Comparison of ENCODE assay signal across 8 cellular contexts in the genomic region with DNA sequence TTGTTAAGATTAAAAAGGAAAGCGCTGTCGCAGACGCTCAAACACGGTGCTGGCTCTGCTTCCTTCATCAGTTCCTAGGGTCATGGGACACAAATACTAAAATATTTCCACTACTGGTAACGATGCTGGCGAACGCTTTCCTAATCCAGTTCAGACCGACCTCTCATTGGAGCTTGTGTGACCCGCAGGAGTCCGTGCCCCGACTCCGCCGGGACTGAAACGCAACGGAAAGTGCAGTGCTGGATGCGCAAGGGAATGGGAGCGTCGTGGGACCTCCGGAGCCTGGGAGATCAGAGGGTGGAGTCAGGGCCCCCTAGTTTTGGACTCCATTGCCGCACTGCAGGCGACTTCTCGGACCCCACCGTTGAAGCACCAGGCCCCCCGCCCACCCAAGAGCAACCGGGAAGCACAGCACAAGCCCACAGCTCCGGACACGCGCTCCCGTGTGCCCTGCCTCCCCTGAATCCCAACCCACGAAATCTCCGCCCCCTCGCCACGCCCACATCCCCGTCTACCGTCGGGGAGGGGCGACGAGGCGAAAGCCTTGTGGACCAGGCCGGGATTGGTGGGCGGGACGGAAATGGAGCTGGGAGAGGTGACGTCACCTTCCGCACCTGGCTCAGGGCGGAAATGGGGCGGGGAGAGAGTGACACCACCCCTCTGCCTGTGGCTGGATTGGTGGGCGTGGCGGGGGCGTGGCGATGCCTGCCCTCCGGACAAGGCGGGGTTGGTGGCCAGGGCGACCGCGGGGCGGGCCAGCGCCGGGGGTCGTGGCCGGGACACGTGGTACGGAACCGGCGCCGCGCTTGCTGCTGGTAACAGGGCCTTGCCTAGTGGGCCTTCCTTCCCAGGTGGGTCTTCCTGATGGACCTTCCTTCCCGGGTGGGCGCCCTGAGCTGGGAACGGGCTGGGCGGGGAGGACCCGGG. TPM values are rescaled to one million over a fixed set of nuclear protein-coding genes. Genes with fewer than 3 reads are reported as not detected.
DNase-seq lines count a peak whose midpoint lies in the region; ATAC-seq and TF ChIP-seq lines count a peak whose summit lies in the region.

A gene (plus strand): TSS at position 783 of the 927 bp plus-strand sequence. CDS start 3,611 bp downstream, outside the sequence.

- H3K9ac ChIP-seq in SK-N-SH: peak within 1 kb of the TSS; percentile 87

- H3K27ac ChIP-seq in SK-N-SH (ENCODE audit: low read depth in 2 of 2, low read length in 1 of 2) (peak within 1 kb of the TSS; percentile 73 to 78), gastroesophageal sphincter (peak within 1 kb of the TSS; percentile 49 to 92 (median 90))

- TF ChIP-seq POLR2A in gastroesophageal sphincter (IDR thresholded peaks at IDR 0.05): peak in 1 of 2 donors; percentile 45

- peak; percentile 95 for DNase-seq in GM04504 (ENCODE audit: low read depth)
- DNase-seq in NCI-H1048 (lab: John Stamatoyannopoulos, UW): peak; percentile 97
- peak; percentile 98 for DNase-seq in SK-N-SH
- DNase-seq in activated naive CD4-positive, alpha-beta T cell treated with anti-CD3 and anti-CD28 coated beads, Interleukin-2, amount 50 U/mL, for 16 hours: peak; percentile 99
- DNase-seq in non-pigmented ciliary epithelial cell (ENCODE audit: low read depth): peak; percentile 91
- DNase-seq in superior temporal gyrus (ENCODE audit: extremely low spot score): peak; percentile 99

- peak within 1 kb of the TSS; percentile 81 for H2AFZ ChIP-seq in SK-N-SH (ENCODE audit: low read depth)

- peak within 1 kb of the TSS; percentile 84 for H3K4me2 ChIP-seq in SK-N-SH

- no peaks in the 10 kb centered on the region for H3K9me2 ChIP-seq in SK-N-SH

- POLR2A ChIA-PET in SK-N-SH (lab: Yijun Ruan, JAX): interaction anchor here (0.6 to 1.2 kb wide), 3 partner anchors 22 to 304 kb away, joined by 3 read pairs; no protein-coding TSS in a partner anchor

- peaks cover 0 to 4% of the 10 kb centered on the region in 2 experiments; a peak in 1 of 4 replicates for H3K4me1 ChIP-seq in SK-N-SH (ENCODE audit: control insufficient read depth in 1 of 2, insufficient read depth in 2 of 2, low read depth in 1 of 2, low read length in 1 of 2)
- H3K4me1 ChIP-seq in gastroesophageal sphincter: peaks cover 0 to 33% (median 10%) of the 10 kb centered on the region in 3 donors

- H3K36me3 ChIP-seq in SK-N-SH (replicated peaks in 1 of 2; ENCODE audit: control insufficient read depth in 1 of 2, insufficient read depth in 2 of 2, low read length in 1 of 2) (peaks cover 6 to 8% of the 10 kb centered on the region in 2 experiments), gastroesophageal sphincter (peaks cover 0 to 5% of the 10 kb centered on the region in 2 donors)

- H3K79me2 ChIP-seq in SK-N-SH (ENCODE audit: insufficient read depth): peaks cover 30% of the 10 kb centered on the region

- peak within 1 kb of the TSS; percentile 75 to 78 for H3K4me3 ChIP-seq in SK-N-SH (ENCODE audit: low read depth in 2 of 2, low read length in 1 of 2)
- peak within 1 kb of the TSS; percentile 58 to 95 for H3K4me3 ChIP-seq in gastroesophageal sphincter

- TF ChIP-seq EP300 in SK-N-SH (IDR thresholded peaks at IDR 0.05; ENCODE audit: borderline replicate concordance in 1 of 2, low read depth in 1 of 2, low read length in 1 of 2): no peak
- TF ChIP-seq EP300 in gastroesophageal sphincter (IDR thresholded peaks at IDR 0.05): no peak

- H4K20me1 ChIP-seq in SK-N-SH (ENCODE audit: insufficient read depth): no peaks in the 10 kb centered on the region

- peaks cover 25% of the 10 kb centered on the region; the same call in 1 of the 2 replicates for H3K27me3 ChIP-seq in SK-N-SH (ENCODE audit: insufficient read depth)
- H3K27me3 ChIP-seq in gastroesophageal sphincter: no peaks in the 10 kb centered on the region

- H3K9me3 ChIP-seq in SK-N-SH (no peaks in the 10 kb centered on the region), gastroesophageal sphincter (peaks cover 0 to 9% (median 0%) of the 10 kb centered on the region in 3 donors)

- TF ChIP-seq CTCF in SK-N-SH (IDR thresholded peaks at IDR 0.05) (no peak), gastroesophageal sphincter (IDR thresholded peaks at IDR 0.05) (no peak)

- peak; percentile 74 for ATAC-seq in HG02571 (IDR thresholded peaks at IDR 0.05; ENCODE audit: unreplicated experiment)
- peak; percentile 94 for ATAC-seq in gastroesophageal sphincter

- H3F3A ChIP-seq in SK-N-SH (replicated peaks; ENCODE audit: insufficient read depth): no peaks in the 10 kb centered on the region

- 2% methylated on average over 37 of the region's 71 CpGs for WGBS in SK-N-SH (ENCODE audit: low lambda C conversion rate)
- 0 to 1% methylated on average over 11 to 13 of the region's 71 CpGs for WGBS in gastroesophageal sphincter (ENCODE audit: low coverage in 1 of 2), 2 donors

- TF ChIP-seq RAD21 in SK-N-SH (IDR thresholded peaks at IDR 0.05; ENCODE audit: low read length): no peak

- CTCF ChIA-PET in SK-N-SH (lab: Yijun Ruan, JAX): interaction anchor here (1.1 to 1.2 kb wide), 3 partner anchors 12 to 154 kb away, joined by 3 to 5 read pairs (median 4); no protein-coding TSS in a partner anchor

TF ChIP-seq in SK-N-SH, 30 proteins besides CTCF, POLR2A, EP300 and RAD21 (continues in another document):
- TF ChIP-seq ELF1 (IDR thresholded peaks at IDR 0.05) (peak; percentile 75), YY1 (IDR thresholded peaks at IDR 0.05; ENCODE audit: low read depth) (no peak; the same call in 1 of the 2 replicates), EZH2phosphoT487 (IDR thresholded peaks at IDR 0.05; ENCODE audit: borderline replicate concordance, low read depth) (no peak), RFX5 (IDR thresholded peaks at IDR 0.05; ENCODE audit: low read length) (peak; percentile 46; the same call in 1 of the 2 replicates), FOSL2 (IDR thresholded peaks at IDR 0.05; ENCODE audit: borderline replicate concordance, low read depth) (no peak), NFIC (IDR thresholded peaks at IDR 0.05; ENCODE audit: borderline replicate concordance) (no peak), GABPA (IDR thresholded peaks at IDR 0.05; ENCODE audit: low read depth) (peak; percentile 80), RXRA (IDR thresholded peaks at IDR 0.05; ENCODE audit: borderline replicate concordance, low read depth) (no peak), GATA2 (CRISPR knock-in tag; IDR thresholded peaks at IDR 0.05) (no peak), FOXM1 (IDR thresholded peaks at IDR 0.05; ENCODE audit: low read depth) (no peak), POLR2AphosphoS5 (IDR thresholded peaks at IDR 0.05; ENCODE audit: low read depth, low read length) (peak; percentile 48), TEAD4 (IDR thresholded peaks at IDR 0.05; ENCODE audit: borderline replicate concordance, insufficient read depth) (no peak)
- TF ChIP-seq, protein P1, sequence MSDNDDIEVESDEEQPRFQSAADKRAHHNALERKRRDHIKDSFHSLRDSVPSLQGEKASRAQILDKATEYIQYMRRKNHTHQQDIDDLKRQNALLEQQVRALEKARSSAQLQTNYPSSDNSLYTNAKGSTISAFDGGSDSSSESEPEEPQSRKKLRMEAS (IDR thresholded peaks at IDR 0.05; ENCODE audit: low read depth): peak; percentile 78
- TF ChIP-seq, protein P2, sequence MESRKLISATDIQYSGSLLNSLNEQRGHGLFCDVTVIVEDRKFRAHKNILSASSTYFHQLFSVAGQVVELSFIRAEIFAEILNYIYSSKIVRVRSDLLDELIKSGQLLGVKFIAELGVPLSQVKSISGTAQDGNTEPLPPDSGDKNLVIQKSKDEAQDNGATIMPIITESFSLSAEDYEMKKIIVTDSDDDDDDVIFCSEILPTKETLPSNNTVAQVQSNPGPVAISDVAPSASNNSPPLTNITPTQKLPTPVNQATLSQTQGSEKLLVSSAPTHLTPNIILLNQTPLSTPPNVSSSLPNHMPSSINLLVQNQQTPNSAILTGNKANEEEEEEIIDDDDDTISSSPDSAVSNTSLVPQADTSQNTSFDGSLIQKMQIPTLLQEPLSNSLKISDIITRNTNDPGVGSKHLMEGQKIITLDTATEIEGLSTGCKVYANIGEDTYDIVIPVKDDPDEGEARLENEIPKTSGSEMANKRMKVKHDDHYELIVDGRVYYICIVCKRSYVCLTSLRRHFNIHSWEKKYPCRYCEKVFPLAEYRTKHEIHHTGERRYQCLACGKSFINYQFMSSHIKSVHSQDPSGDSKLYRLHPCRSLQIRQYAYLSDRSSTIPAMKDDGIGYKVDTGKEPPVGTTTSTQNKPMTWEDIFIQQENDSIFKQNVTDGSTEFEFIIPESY (IDR thresholded peaks at IDR 0.05; ENCODE audit: borderline replicate concordance, low read depth): no peak
- TF ChIP-seq, protein P3, sequence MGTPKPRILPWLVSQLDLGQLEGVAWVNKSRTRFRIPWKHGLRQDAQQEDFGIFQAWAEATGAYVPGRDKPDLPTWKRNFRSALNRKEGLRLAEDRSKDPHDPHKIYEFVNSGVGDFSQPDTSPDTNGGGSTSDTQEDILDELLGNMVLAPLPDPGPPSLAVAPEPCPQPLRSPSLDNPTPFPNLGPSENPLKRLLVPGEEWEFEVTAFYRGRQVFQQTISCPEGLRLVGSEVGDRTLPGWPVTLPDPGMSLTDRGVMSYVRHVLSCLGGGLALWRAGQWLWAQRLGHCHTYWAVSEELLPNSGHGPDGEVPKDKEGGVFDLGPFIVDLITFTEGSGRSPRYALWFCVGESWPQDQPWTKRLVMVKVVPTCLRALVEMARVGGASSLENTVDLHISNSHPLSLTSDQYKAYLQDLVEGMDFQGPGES (IDR thresholded peaks at IDR 0.05; ENCODE audit: low read depth, low read length): no peak
- TF ChIP-seq, protein P4, sequence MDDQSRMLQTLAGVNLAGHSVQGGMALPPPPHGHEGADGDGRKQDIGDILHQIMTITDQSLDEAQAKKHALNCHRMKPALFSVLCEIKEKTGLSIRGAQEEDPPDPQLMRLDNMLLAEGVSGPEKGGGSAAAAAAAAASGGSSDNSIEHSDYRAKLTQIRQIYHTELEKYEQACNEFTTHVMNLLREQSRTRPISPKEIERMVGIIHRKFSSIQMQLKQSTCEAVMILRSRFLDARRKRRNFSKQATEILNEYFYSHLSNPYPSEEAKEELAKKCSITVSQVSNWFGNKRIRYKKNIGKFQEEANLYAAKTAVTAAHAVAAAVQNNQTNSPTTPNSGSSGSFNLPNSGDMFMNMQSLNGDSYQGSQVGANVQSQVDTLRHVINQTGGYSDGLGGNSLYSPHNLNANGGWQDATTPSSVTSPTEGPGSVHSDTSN (IDR thresholded peaks at IDR 0.05): peak; percentile 82

RNA-seq across cellular contexts. Expression of the gene that starts here (rescaled TPM):
- polyA plus RNA-seq in SK-N-SH (2012; rRNA removed): 78.5 and 84.9 TPM in 2 replicates
- 67.8 and 70.5 TPM in 2 replicates for polyA plus RNA-seq in SK-N-SH (2012; cell fraction: cytosol; rRNA removed)
- polyA plus RNA-seq in SK-N-SH (2012; cell fraction: nucleus; rRNA removed): 99.2 and 102 TPM in 2 replicates
- 10 to 100 TPM; 37.5 to 48.9 (median 48.0) TPM for total RNA-seq in gastroesophageal sphincter

Comparison
In these comparisons a context has a peak if more than half of its experiments do, and no peak if none do; other contexts are left out.
1. Peak in every context shown above with its lines: DNase-seq, ATAC-seq, H3K4me3 ChIP-seq and H3K27ac ChIP-seq.